8 cellular contexts compared by ENCODE assay signal in genomic region chr10:98415710-98416077, GRCh38. TPM values are rescaled to one million over a fixed set of nuclear protein-coding genes. Genes with fewer than 3 reads are reported as not detected.
DNase-seq lines count a peak whose midpoint lies in the region; ATAC-seq lines count a peak whose summit lies in the region.

No MANE protein-coding gene starts in this region.

- H3K4me1 ChIP-seq in CD4-positive, CD25-positive, alpha-beta regulatory T cell (ENCODE audit: control insufficient read depth, insufficient read depth, low read length, poor library complexity, severe bottlenecking), result peaks cover 14% of the 10 kb centered on the region
- H3K4me1 ChIP-seq in neuronal stem cell (ENCODE audit: control insufficient read depth in 2 of 2, insufficient read depth in 1 of 2, low read depth in 1 of 2, low read length in 2 of 2), result peaks cover 5 to 16% of the 10 kb centered on the region in 2 donors
- H3K4me1 ChIP-seq in aorta (ENCODE audit: control insufficient read depth in 1 of 2, insufficient read depth in 2 of 2, low read length in 2 of 2), result no peaks in the 10 kb centered on the region

- H3K4me1 Mint-ChIP-seq in CD4-positive, CD25-positive, alpha-beta regulatory T cell, result peaks cover 0 to 29% (median 15%) of the 10 kb centered on the region in 4 donors
- H3K4me1 Mint-ChIP-seq in effector memory CD8-positive, alpha-beta T cell (ENCODE audit: low read depth in 2 of 2), result peaks cover 12 to 19% of the 10 kb centered on the region in 2 donors

- no peak overlapping the region for H3K9ac ChIP-seq in neuronal stem cell (ENCODE audit: low read depth, low read length, poor library complexity)

- H3K18ac ChIP-seq in neuronal stem cell (ENCODE audit: low read length), result peak overlapping the region; percentile 13

- H3K27ac Mint-ChIP-seq in CD4-positive, CD25-positive, alpha-beta regulatory T cell, result peak overlapping the region in 2 of 3 donors; percentile 72 to 89
- peak overlapping the region; percentile 94 to 95 for H3K27ac Mint-ChIP-seq in effector memory CD8-positive, alpha-beta T cell

- H3K27me3 Mint-ChIP-seq in CD4-positive, CD25-positive, alpha-beta regulatory T cell, result no peaks in the 10 kb centered on the region
- H3K27me3 Mint-ChIP-seq in effector memory CD8-positive, alpha-beta T cell, result no peaks in the 10 kb centered on the region

- H3K4me3 ChIP-seq in CD4-positive, CD25-positive, alpha-beta regulatory T cell (ENCODE audit: low read depth, low read length), result no peak overlapping the region
- H3K4me3 ChIP-seq in neuronal stem cell (ENCODE audit: low read length in 2 of 2) (peak overlapping the region in 1 of 2 donors; percentile 32), aorta (ENCODE audit: low read length in 2 of 2) (no peak overlapping the region)

- no peaks in the 10 kb centered on the region for H3K27me3 ChIP-seq in CD4-positive, CD25-positive, alpha-beta regulatory T cell (ENCODE audit: control insufficient read depth, insufficient read depth, low read length)
- H3K27me3 ChIP-seq in neuronal stem cell (ENCODE audit: control insufficient read depth in 3 of 3, insufficient read depth in 3 of 3, low read depth in 1 of 3, low read length in 3 of 3) (no peaks in the 10 kb centered on the region), aorta (ENCODE audit: control insufficient read depth in 1 of 2, insufficient read depth in 2 of 2, low read length in 1 of 2) (no peaks in the 10 kb centered on the region)

- peak overlapping the region; percentile 2 for H2AK5ac ChIP-seq in neuronal stem cell (ENCODE audit: low read depth, low read length)

- H3K36me3 ChIP-seq in CD4-positive, CD25-positive, alpha-beta regulatory T cell (ENCODE audit: control insufficient read depth, insufficient read depth, low read length), result peaks cover 26% of the 10 kb centered on the region
- H3K36me3 ChIP-seq in KOPT-K1 (ENCODE audit: insufficient read depth, low read length), result peaks cover 41% of the 10 kb centered on the region; the same call in 1 of the 2 replicates
- peaks cover 4 to 13% of the 10 kb centered on the region in 2 donors for H3K36me3 ChIP-seq in neuronal stem cell (replicated peaks in 1 of 2; ENCODE audit: control insufficient read depth in 2 of 2, insufficient read depth in 2 of 2, low read length in 2 of 2)
- H3K36me3 ChIP-seq in aorta (ENCODE audit: control insufficient read depth in 1 of 2, insufficient read depth in 2 of 2, low read length in 1 of 2), result peaks cover 0 to 2% of the 10 kb centered on the region in 2 donors

- H3K36me3 Mint-ChIP-seq in CD4-positive, CD25-positive, alpha-beta regulatory T cell, result peaks cover 16% of the 10 kb centered on the region
- H3K36me3 Mint-ChIP-seq in effector memory CD8-positive, alpha-beta T cell (ENCODE audit: insufficient read depth), result peaks cover 15% of the 10 kb centered on the region

- no peaks in the 10 kb centered on the region for H3K9me3 Mint-ChIP-seq in CD4-positive, CD25-positive, alpha-beta regulatory T cell
- no peaks in the 10 kb centered on the region for H3K9me3 Mint-ChIP-seq in effector memory CD8-positive, alpha-beta T cell

- DNase-seq in CD4-positive, CD25-positive, alpha-beta regulatory T cell, result no peak
- no peak for DNase-seq in effector memory CD8-positive, alpha-beta T cell
- DNase-seq in neuronal stem cell (ENCODE audit: low spot score), result no peak
- no peak for DNase-seq in GM03348 (ENCODE audit: low spot score)
- no peak for DNase-seq in activated naive CD4-positive, alpha-beta T cell treated with Interleukin-2 at 50 U/mL for 16 hours
- DNase-seq in aorta, result no peak
- DNase-seq in NCI-H345 (lab: John Stamatoyannopoulos, UW), result no peak

- peak overlapping the region; percentile 84 for H4K8ac ChIP-seq in neuronal stem cell (ENCODE audit: low read depth, low read length)

- peak overlapping the region; percentile 3 for H2BK15ac ChIP-seq in neuronal stem cell (ENCODE audit: low read length)

- peak overlapping the region; percentile 2 for H3K14ac ChIP-seq in neuronal stem cell (ENCODE audit: low read length)

- peak overlapping the region; percentile 8 for H2BK12ac ChIP-seq in neuronal stem cell (ENCODE audit: low read length)

- no peak overlapping the region for H3K4ac ChIP-seq in neuronal stem cell (ENCODE audit: low read length)

- H3K4me3 Mint-ChIP-seq in CD4-positive, CD25-positive, alpha-beta regulatory T cell, result peak overlapping the region; percentile 22 to 96 (median 90)
- H3K4me3 Mint-ChIP-seq in effector memory CD8-positive, alpha-beta T cell, result peak overlapping the region; percentile 92 to 96

- WGBS in neuronal stem cell (ENCODE audit: extremely low coverage in 2 of 2, insufficient read length in 2 of 2, insufficient replicate concordance in 1 of 2), 2 donors, result no CpG with 5 or more reads among the region's 8 CpGs
- 65 to 68% methylated on average over 8 of the region's 8 CpGs for WGBS in aorta, 2 donors

- H3K9me3 ChIP-seq in CD4-positive, CD25-positive, alpha-beta regulatory T cell (ENCODE audit: control insufficient read depth in 2 of 2, low read length in 2 of 2), result no peaks in the 10 kb centered on the region
- no peaks in the 10 kb centered on the region for H3K9me3 ChIP-seq in KOPT-K1 (ENCODE audit: insufficient read depth, low read length, poor library complexity, severe bottlenecking)
- H3K9me3 ChIP-seq in neuronal stem cell (replicated peaks in 1 of 2; ENCODE audit: control insufficient read depth in 2 of 2, insufficient read depth in 1 of 2, low read depth in 1 of 2, low read length in 2 of 2), result no peaks in the 10 kb centered on the region
- H3K9me3 ChIP-seq in aorta (ENCODE audit: control insufficient read depth, low read length), result no peaks in the 10 kb centered on the region

- no peak overlapping the region for H3K27ac ChIP-seq in CD4-positive, CD25-positive, alpha-beta regulatory T cell (ENCODE audit: insufficient read depth, low read length, poor library complexity, severe bottlenecking)
- H3K27ac ChIP-seq in KOPT-K1 (ENCODE audit: low read depth, low read length, poor library complexity, severe bottlenecking) (peak overlapping the region; percentile 81), neuronal stem cell (replicated peaks; ENCODE audit: low read length) (peak overlapping the region; percentile 26), aorta (ENCODE audit: low read depth in 1 of 2, low read length in 2 of 2) (peak overlapping the region in 1 of 2 donors; percentile 15)

- H3K79me1 ChIP-seq in neuronal stem cell (ENCODE audit: low read depth, low read length), result no peaks in the 10 kb centered on the region

- H3K23ac ChIP-seq in neuronal stem cell (ENCODE audit: low read depth, low read length, poor library complexity), result no peak overlapping the region

- peak overlapping the region; percentile 93 for H2AFZ ChIP-seq in neuronal stem cell (ENCODE audit: low read length)

- no peak overlapping the region for H3K4me2 ChIP-seq in neuronal stem cell (ENCODE audit: insufficient read depth, low read length, poor library complexity, severe bottlenecking)

- H4K91ac ChIP-seq in neuronal stem cell (ENCODE audit: low read depth, low read length, poor library complexity), result no peak overlapping the region

- intact Hi-C loops in aorta (cut with DNase I), result loop anchor here in 1 of 2 donors (10.0 kb wide), 2 partner anchors 101 to 151 kb away; partner anchors contain the start of gene LOXL4

- no peak for ATAC-seq in CD4-positive, CD25-positive, alpha-beta regulatory T cell (ENCODE audit: low read depth in 2 of 2)
- no peak for ATAC-seq in effector memory CD8-positive, alpha-beta T cell (replicated peaks)
- no peak for ATAC-seq in aorta (ENCODE audit: low FRiP score)

- H2BK5ac ChIP-seq in neuronal stem cell (ENCODE audit: low read length), result no peak overlapping the region

- H2BK120ac ChIP-seq in neuronal stem cell (ENCODE audit: low read depth, low read length), result no peak overlapping the region

RNA-seq across cellular contexts. Expression of gene PYROXD2, which starts 0.7 kb away (rescaled TPM):
- total RNA-seq in CD4-positive, CD25-positive, alpha-beta regulatory T cell, result 17.8 TPM
- 1 to 10 TPM in 3 of 4 donors, under 1 TPM in 1; 0.34 to 4.5 (median 1.5) TPM for polyA plus RNA-seq in CD4-positive, CD25-positive, alpha-beta regulatory T cell
- 6.1 TPM for polyA plus RNA-seq in neuronal stem cell (2013, experiment 1 of 2)
- polyA plus RNA-seq in neuronal stem cell (2013, experiment 2 of 2), result 6.9 TPM
- total RNA-seq in aorta, result 10 to 100 TPM in 1 of 2 donors, 1 to 10 TPM in 1; 8.7 to 17.7 TPM
- 10 to 100 TPM in 1 of 2 donors, 1 to 10 TPM in 1; 1.8 to 21.9 TPM for polyA plus RNA-seq in aorta

RNA-seq across cellular contexts. Expression of gene HPS1, which starts 31.0 kb away (rescaled TPM):
- 88.5 TPM for total RNA-seq in CD4-positive, CD25-positive, alpha-beta regulatory T cell
- 10 to 100 TPM; 65.2 to 80.0 (median 75.2) TPM for polyA plus RNA-seq in CD4-positive, CD25-positive, alpha-beta regulatory T cell
- 34.3 TPM for polyA plus RNA-seq in neuronal stem cell (2013, experiment 1 of 2)
- 34.4 TPM for polyA plus RNA-seq in neuronal stem cell (2013, experiment 2 of 2)
- 10 to 100 TPM; 52.2 to 75.4 TPM for total RNA-seq in aorta
- polyA plus RNA-seq in aorta, result 10 to 100 TPM; 40.8 to 52.7 TPM
